In genomic region chr20:50242863-50243609, GRCh38 we compare ENCODE assay signal across 1 cellular context.
A peak's percentile ranks its signal among the peaks of the same experiment; 100 is the strongest.
TF ChIP-seq lines count a peak whose summit lies in the region.

No MANE protein-coding gene starts in this region.

TF ChIP-seq in HepG2, 621 proteins besides CTCF, POLR2A, EP300 and RAD21 (continued from another document and continues in another):
- TF ChIP-seq SNAPC4 (CRISPR knock-in tag; IDR thresholded peaks at IDR 0.05) (no peak), ZNF460 (CRISPR knock-in tag; IDR thresholded peaks at IDR 0.05; ENCODE audit: borderline replicate concordance) (peak; percentile 21; the same call in 1 of the 2 replicates), REXO4 (CRISPR knock-in tag; IDR thresholded peaks at IDR 0.05; ENCODE audit: borderline replicate concordance) (no peak; the same call in 1 of the 2 replicates), HMG20B (CRISPR knock-in tag; conservative IDR thresholded peaks at IDR 0.05) (peak; percentile 81; the same call in 1 of the 2 replicates), ISX (CRISPR knock-in tag; conservative IDR thresholded peaks at IDR 0.05) (peak; percentile 90; the same call in 1 of the 2 replicates), CREM (IDR thresholded peaks at IDR 0.05) (no peak), CREM (CRISPR knock-in tag; IDR thresholded peaks at IDR 0.05) (no peak), PHF21A (CRISPR knock-in tag; IDR thresholded peaks at IDR 0.05) (peak; percentile 97), KDM1A (CRISPR knock-in tag; IDR thresholded peaks at IDR 0.05) (peak; percentile 72; the same call in 1 of the 2 replicates), USF2 (IDR thresholded peaks at IDR 0.05; ENCODE audit: low read depth, low read length) (0 out of 2 replicates have a peak, but pooled peaks have one; percentile 25), USF2 (CRISPR knock-in tag; IDR thresholded peaks at IDR 0.05; ENCODE audit: borderline replicate concordance) (no peak), ZNF891 (CRISPR knock-in tag; IDR thresholded peaks at IDR 0.05) (peak; percentile 97), ZNF335 (CRISPR knock-in tag; IDR thresholded peaks at IDR 0.05) (0 out of 2 replicates have a peak, but pooled peaks have one; percentile 53), ZC3H4 (CRISPR knock-in tag; IDR thresholded peaks at IDR 0.05; ENCODE audit: borderline replicate concordance) (no peak), DPF2 (CRISPR knock-in tag; IDR thresholded peaks at IDR 0.05; ENCODE audit: borderline replicate concordance, low read depth) (peak; percentile 79; the same call in 1 of the 2 replicates), ZNF782 (CRISPR knock-in tag; IDR thresholded peaks at IDR 0.05; ENCODE audit: borderline replicate concordance) (0 out of 2 replicates have a peak, but pooled peaks have one; percentile 53), ZNF280D (CRISPR knock-in tag; IDR thresholded peaks at IDR 0.05) (peak; percentile 94), MYNN (CRISPR knock-in tag; IDR thresholded peaks at IDR 0.05; ENCODE audit: low read depth) (no peak), ZNF547 (CRISPR knock-in tag; IDR thresholded peaks at IDR 0.05) (peak; percentile 94; the same call in 1 of the 2 replicates), ZNF639 (CRISPR knock-in tag; conservative IDR thresholded peaks at IDR 0.05) (no peak), ATF6 (CRISPR knock-in tag; conservative IDR thresholded peaks at IDR 0.05) (peak; percentile 28; the same call in 1 of the 2 replicates), ZNF234 (CRISPR knock-in tag; conservative IDR thresholded peaks at IDR 0.05) (no peak), ZNF292 (CRISPR knock-in tag; IDR thresholded peaks at IDR 0.05; ENCODE audit: borderline replicate concordance, low read depth) (peak; percentile 99), SP2 (CRISPR knock-in tag; IDR thresholded peaks at IDR 0.05) (no peak), NFATC3 (CRISPR knock-in tag; IDR thresholded peaks at IDR 0.05) (0 out of 2 replicates have a peak, but pooled peaks have one; percentile 36), DMAP1 (CRISPR knock-in tag; IDR thresholded peaks at IDR 0.05) (peak; percentile 49; the same call in 1 of the 2 replicates), ZNF281 (CRISPR knock-in tag; IDR thresholded peaks at IDR 0.05; ENCODE audit: borderline replicate concordance) (peak; percentile 73; the same call in 1 of the 2 replicates), ZNF740 (CRISPR knock-in tag; IDR thresholded peaks at IDR 0.05) (no peak), MATR3 (CRISPR knock-in tag; IDR thresholded peaks at IDR 0.05) (no peak), ZNF580 (CRISPR knock-in tag; IDR thresholded peaks at IDR 0.05; ENCODE audit: borderline replicate concordance, low read depth) (peak; percentile 68; the same call in 1 of the 2 replicates), ZBTB38 (CRISPR knock-in tag; IDR thresholded peaks at IDR 0.05) (peak; percentile 76; the same call in 1 of the 2 replicates), TFE3 (CRISPR knock-in tag; IDR thresholded peaks at IDR 0.05) (peak; percentile 73; the same call in 1 of the 2 replicates), SMC3 (IDR thresholded peaks at IDR 0.05; ENCODE audit: low read length) (no peak), BCLAF1 (IDR thresholded peaks at IDR 0.05) (no peak)
